In the genomic region with DNA sequence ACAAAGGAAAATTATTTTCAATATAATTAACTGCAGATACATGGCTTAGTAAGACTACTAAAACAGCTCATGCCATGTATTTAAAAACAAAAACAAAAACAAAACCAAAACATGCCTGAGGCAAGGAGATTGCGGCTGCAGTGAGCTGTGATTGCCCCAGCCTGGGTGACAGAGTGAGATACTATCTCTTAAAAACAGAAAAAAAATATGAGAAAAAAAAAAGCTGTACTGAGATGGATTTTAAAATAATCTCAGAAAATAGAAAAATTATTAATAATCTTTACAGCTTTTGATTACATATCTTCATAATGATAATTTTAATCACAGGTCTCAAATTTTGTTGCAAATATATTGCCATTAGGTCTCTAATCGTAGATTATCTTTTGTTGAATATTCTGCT, we compare ENCODE assay signal across 9 cellular contexts. TPM values are rescaled to one million over a fixed set of nuclear protein-coding genes. Genes with fewer than 3 reads are reported as not detected.
DNase-seq lines count a peak whose midpoint lies in the region; ATAC-seq lines count a peak whose summit lies in the region.
"Had no signal": no experiment of that assay in that cellular context is flagged by ENCODE, and none has a peak within 500 bp of the region (broad histone marks: within the 10 kb centered on the region; RNA-seq: fewer than 3 reads in every experiment).

No MANE protein-coding gene starts in this region.

- no peaks in the 10 kb centered on the region for H3K9me3 Mint-ChIP-seq in IgD-negative memory B cell
- no peaks in the 10 kb centered on the region for H3K9me3 Mint-ChIP-seq in activated naive CD8-positive, alpha-beta T cell treated with anti-CD3 and anti-CD28 coated beads for 36 hours
- peaks cover 0 to 2% (median 0%) of the 10 kb centered on the region in 11 donors for H3K9me3 Mint-ChIP-seq in naive thymus-derived CD4-positive, alpha-beta T cell

- H3K4me3 ChIP-seq in naive thymus-derived CD4-positive, alpha-beta T cell (ENCODE audit: low read length): peak overlapping the region; percentile 13
- H3K4me3 ChIP-seq: cardiac muscle cell, thyroid gland had no signal

- H3K4me1 Mint-ChIP-seq in IgD-negative memory B cell: peaks cover 4 to 5% (median 5%) of the 10 kb centered on the region in 3 donors
- peaks cover 10% of the 10 kb centered on the region for H3K4me1 Mint-ChIP-seq in activated naive CD8-positive, alpha-beta T cell treated with anti-CD3 and anti-CD28 coated beads for 36 hours
- H3K4me1 Mint-ChIP-seq in naive thymus-derived CD4-positive, alpha-beta T cell: peaks cover 0 to 11% (median 6%) of the 10 kb centered on the region in 7 donors

- H3K36me3 ChIP-seq in naive thymus-derived CD4-positive, alpha-beta T cell (ENCODE audit: control insufficient read depth in 2 of 3, insufficient read depth in 3 of 3, low read length in 3 of 3): no peaks in the 10 kb centered on the region
- H3K36me3 ChIP-seq: cardiac muscle cell, thyroid gland had no signal

- H3K36me3 Mint-ChIP-seq in IgD-negative memory B cell: no peaks in the 10 kb centered on the region
- H3K36me3 Mint-ChIP-seq in activated naive CD8-positive, alpha-beta T cell treated with anti-CD3 and anti-CD28 coated beads for 36 hours: no peaks in the 10 kb centered on the region
- H3K36me3 Mint-ChIP-seq in naive thymus-derived CD4-positive, alpha-beta T cell: no peaks in the 10 kb centered on the region

- POLR2A ChIA-PET in naive thymus-derived CD4-positive, alpha-beta T cell (lab: Charles Lee): interaction anchor here (0.8 to 1.5 kb wide), 4 partner anchors 24 to 207 kb away, joined by 3 to 7 read pairs (median 4); a partner anchor contains a TSS

- DNase-seq in ELR (ENCODE audit: low read depth) (peak; percentile 23), NCI-H2227 (lab: John Stamatoyannopoulos, UW; ENCODE audit: unreplicated experiment) (no peak), GDM1 (lab: John Stamatoyannopoulos, UW) (no peak)
- no peak for DNase-seq in activated naive CD8-positive, alpha-beta T cell treated with anti-CD3 and anti-CD28 coated beads for 36 hours
- DNase-seq in naive thymus-derived CD4-positive, alpha-beta T cell: no peak

- H3K4me3 Mint-ChIP-seq in IgD-negative memory B cell: peak overlapping the region in 3 of 4 donors; percentile 9 to 83 (median 58)
- H3K4me3 Mint-ChIP-seq in activated naive CD8-positive, alpha-beta T cell treated with anti-CD3 and anti-CD28 coated beads for 36 hours: peak overlapping the region; percentile 48
- peak overlapping the region in 8 of 10 donors; percentile 26 to 74 (median 68) for H3K4me3 Mint-ChIP-seq in naive thymus-derived CD4-positive, alpha-beta T cell

- no peaks in the 10 kb centered on the region for H3K9me3 ChIP-seq in naive thymus-derived CD4-positive, alpha-beta T cell (ENCODE audit: control insufficient read depth in 2 of 3, low read length in 3 of 3)
- H3K9me3 ChIP-seq: thyroid gland had no signal

- H3K27ac ChIP-seq in naive thymus-derived CD4-positive, alpha-beta T cell (ENCODE audit: low read depth, low read length): no peak overlapping the region
- H3K27ac ChIP-seq: cardiac muscle cell, thyroid gland had no signal

- CTCF ChIA-PET in naive thymus-derived CD4-positive, alpha-beta T cell (lab: Charles Lee): interaction anchor here (0.6 to 3.2 kb wide), 9 partner anchors 9 to 949 kb away, joined by 3 to 35 read pairs (median 3); no protein-coding TSS in a partner anchor

- H3K27me3 ChIP-seq in naive thymus-derived CD4-positive, alpha-beta T cell (ENCODE audit: control insufficient read depth in 2 of 2, insufficient read depth in 2 of 2, low read length in 2 of 2): no peaks in the 10 kb centered on the region
- H3K27me3 ChIP-seq: cardiac muscle cell, thyroid gland had no signal

- peaks cover 4% of the 10 kb centered on the region in 2 donors for H3K4me1 ChIP-seq in naive thymus-derived CD4-positive, alpha-beta T cell (ENCODE audit: control insufficient read depth in 2 of 2, insufficient read depth in 2 of 2, low read length in 2 of 2)
- H3K4me1 ChIP-seq: thyroid gland had no signal

- ATAC-seq in naive thymus-derived CD4-positive, alpha-beta T cell: no peak
- ATAC-seq in GM18858 (IDR thresholded peaks at IDR 0.05; ENCODE audit: unreplicated experiment): no peak

- no peaks in the 10 kb centered on the region for H3K27me3 Mint-ChIP-seq in IgD-negative memory B cell
- no peaks in the 10 kb centered on the region for H3K27me3 Mint-ChIP-seq in activated naive CD8-positive, alpha-beta T cell treated with anti-CD3 and anti-CD28 coated beads for 36 hours
- peaks cover 0 to 2% (median 0%) of the 10 kb centered on the region in 5 donors for H3K27me3 Mint-ChIP-seq in naive thymus-derived CD4-positive, alpha-beta T cell

- peak overlapping the region in 1 of 3 donors; percentile 63 for H3K27ac Mint-ChIP-seq in IgD-negative memory B cell
- H3K27ac Mint-ChIP-seq in activated naive CD8-positive, alpha-beta T cell treated with anti-CD3 and anti-CD28 coated beads for 36 hours: no peak overlapping the region
- peak overlapping the region in 2 of 9 donors; percentile 25 to 43 for H3K27ac Mint-ChIP-seq in naive thymus-derived CD4-positive, alpha-beta T cell

- intact Hi-C loops in naive thymus-derived CD4-positive, alpha-beta T cell (cut with micrococcal nuclease): loop anchor here (1.0 to 2.0 kb wide), 6 partner anchors 24 to 208 kb away; a partner anchor contains a TSS

RNA-seq across cellular contexts. Expression of a gene that starts 24.0 kb away (rescaled TPM):
- polyA plus RNA-seq in IgD-negative memory B cell: 3.6 TPM
- total RNA-seq in activated naive CD8-positive, alpha-beta T cell treated with anti-CD3 and anti-CD28 coated beads for 36 hours: 10 to 100 TPM; 10.5 to 11.1 TPM
- total RNA-seq in naive thymus-derived CD4-positive, alpha-beta T cell: 1 to 10 TPM; 2.0 to 8.0 (median 5.0) TPM
- 1 to 10 TPM; 4.8 to 5.2 TPM for polyA plus RNA-seq in naive thymus-derived CD4-positive, alpha-beta T cell
